In genomic region chr16:15934991-15935390, GRCh38 we compare ENCODE assay signal across 21 cellular contexts. TPM values are rescaled to one million over a fixed set of nuclear protein-coding genes. Genes with fewer than 3 reads are reported as not detected.
DNase-seq lines count a peak whose midpoint lies in the region; ATAC-seq, FAIRE-seq and TF ChIP-seq lines count a peak whose summit lies in the region.
"Had no signal": no experiment of that assay in that cellular context is flagged by ENCODE, and none has a peak within 500 bp of the region (broad histone marks: within the 10 kb centered on the region; RNA-seq: fewer than 3 reads in every experiment).

No MANE protein-coding gene starts in this region.

- H3K9me2 ChIP-seq in HCT116 (ENCODE audit: insufficient read depth): no peaks in the 10 kb centered on the region

- H3K27ac Mint-ChIP-seq in activated CD4-positive, alpha-beta T cell treated with anti-CD3 and anti-CD28 coated beads for 36 hours: no peak overlapping the region
- no peak overlapping the region for H3K27ac Mint-ChIP-seq in type B pancreatic cell
- H3K27ac Mint-ChIP-seq: B cell; CD4-positive, alpha-beta T cell; CD8-positive, alpha-beta T cell had no signal

- no peak for TF ChIP-seq POLR2A in HCT116 (IDR thresholded peaks at IDR 0.05; ENCODE audit: borderline replicate concordance, extremely low read depth, insufficient read depth, insufficient read length)
- TF ChIP-seq POLR2A in K562 (conservative IDR thresholded peaks at IDR 0.05): no peak
- TF ChIP-seq POLR2A in uterus (IDR thresholded peaks at IDR 0.05): no peak

- BruUV-seq in HCT116 (replicated peaks; lab: Mats Ljungman, UMichigan) (no TSS peak), K562 (replicated peaks; lab: Mats Ljungman, UMichigan) (no TSS peak)

- H3K27me3 ChIP-seq in HCT116 (ENCODE audit: insufficient read depth, low read length): no peaks in the 10 kb centered on the region
- no peaks in the 10 kb centered on the region for H3K27me3 ChIP-seq in K562 (ENCODE audit: control insufficient read depth in 2 of 2, insufficient read depth in 2 of 2, low read length in 2 of 2)
- no peaks in the 10 kb centered on the region for H3K27me3 ChIP-seq in uterus
- H3K27me3 ChIP-seq: BLaER1 treated with 17β-estradiol and CSF1 and Interleukin-3, amounts not matched to agents 10 nM and 100 nM had no signal

- no peak overlapping the region for H3K4me2 ChIP-seq in HCT116 (ENCODE audit: low read length)
- no peak overlapping the region for H3K4me2 ChIP-seq in K562 (ENCODE audit: insufficient read depth, low read length)
- H3K4me2 ChIP-seq: BLaER1 treated with 17β-estradiol and CSF1 and Interleukin-3, amounts not matched to agents 10 nM and 100 nM had no signal

- intact Hi-C loops in HCT116 (cut with micrococcal nuclease): no loop called here
- intact Hi-C loops in K562 (cut with micrococcal nuclease): no loop called here
- intact Hi-C loops in activated CD4-positive, alpha-beta T cell treated with anti-CD3 and anti-CD28 coated beads for 36 hours (cut with DNase I, micrococcal nuclease): no loop called here
- intact Hi-C loops in uterus (cut with DNase I; ENCODE audit: low total_unique reads): no loop called here

- no peak for ATAC-seq in HCT116
- no peak for ATAC-seq in K562
- no peak for ATAC-seq in activated CD4-positive, alpha-beta T cell treated with anti-CD3 and anti-CD28 coated beads for 36 hours
- ATAC-seq: CD8-positive, alpha-beta T cell had no signal

- H3K27ac ChIP-seq in HCT116 (ENCODE audit: low read depth, low read length) (no peak overlapping the region), K562 (ENCODE audit: extremely low read depth, low read depth, low read length) (no peak overlapping the region), uterus (no peak overlapping the region)
- H3K27ac ChIP-seq: BLaER1 treated with 17β-estradiol and CSF1 and Interleukin-3, amounts not matched to agents 10 nM and 100 nM; C4-2B had no signal

- H3K79me2 ChIP-seq in HCT116 (ENCODE audit: insufficient read depth, low read length) (no peaks in the 10 kb centered on the region), K562 (ENCODE audit: control insufficient read depth, insufficient read depth, low read length) (no peaks in the 10 kb centered on the region)

- no peak for TF ChIP-seq RAD21 in HCT116 (IDR thresholded peaks at IDR 0.05; ENCODE audit: low read depth)
- TF ChIP-seq RAD21 in K562 (CRISPR knock-in tag; conservative IDR thresholded peaks at IDR 0.05 in 1 of 2, IDR thresholded peaks at IDR 0.05 in 1 of 2): no peak

- POLR2A ChIA-PET in HCT116 (lab: Charles Lee): no interaction called here
- POLR2A ChIA-PET in K562 (lab: Yijun Ruan, JAX): no interaction called here
- POLR2A ChIA-PET in activated CD4-positive, alpha-beta T cell treated with anti-CD3 and anti-CD28 coated beads for 36 hours (lab: Charles Lee): no interaction called here

- peaks cover 2% of the 10 kb centered on the region for H3K27me3 Mint-ChIP-seq in activated CD4-positive, alpha-beta T cell treated with anti-CD3 and anti-CD28 coated beads for 36 hours
- no peaks in the 10 kb centered on the region for H3K27me3 Mint-ChIP-seq in type B pancreatic cell
- H3K27me3 Mint-ChIP-seq: CD4-positive, alpha-beta T cell had no signal

- H3K4me1 ChIP-seq in HCT116 (ENCODE audit: control insufficient read depth in 1 of 2, insufficient read depth in 2 of 2, low read length in 2 of 2): peaks cover 0 to 4% of the 10 kb centered on the region in 2 experiments; a peak in 1 of 4 replicates
- H3K4me1 ChIP-seq in K562 (replicated peaks in 1 of 2; ENCODE audit: control insufficient read depth in 2 of 2, insufficient read depth in 2 of 2, low read length in 2 of 2): peaks cover 1 to 5% of the 10 kb centered on the region in 2 experiments; a peak in 2 of 5 replicates
- H3K4me1 ChIP-seq in uterus: no peaks in the 10 kb centered on the region
- H3K4me1 ChIP-seq: Caco-2 had no signal

- H3K4me1 Mint-ChIP-seq in activated CD4-positive, alpha-beta T cell treated with anti-CD3 and anti-CD28 coated beads for 36 hours: no peaks in the 10 kb centered on the region
- no peaks in the 10 kb centered on the region for H3K4me1 Mint-ChIP-seq in type B pancreatic cell (ENCODE audit: unreplicated experiment)

- no peaks in the 10 kb centered on the region for H3K9me3 Mint-ChIP-seq in activated CD4-positive, alpha-beta T cell treated with anti-CD3 and anti-CD28 coated beads for 36 hours (ENCODE audit: low read depth)
- H3K9me3 Mint-ChIP-seq in type B pancreatic cell: peaks cover 3% of the 10 kb centered on the region
- H3K9me3 Mint-ChIP-seq: CD4-positive, alpha-beta T cell; CD8-positive, alpha-beta T cell had no signal

- RAD21 ChIA-PET in HCT116 (lab: Charles Lee; ENCODE audit: low non-redundant PET in 1 of 2, low total read pairs in 2 of 2, uncharacterized antibody in 2 of 2, unreplicated experiment in 2 of 2): no interaction called here

- peaks cover 6% of the 10 kb centered on the region in 2 experiments; a peak in 2 of 4 replicates for H3K9me3 ChIP-seq in HCT116 (ENCODE audit: control insufficient read depth in 1 of 2, insufficient read depth in 1 of 2, low read depth in 1 of 2, low read length in 2 of 2)
- H3K9me3 ChIP-seq in K562 (replicated peaks; ENCODE audit: control insufficient read depth, insufficient read depth, low read depth, low read length): no peaks in the 10 kb centered on the region
- H3K9me3 ChIP-seq in uterus: no peaks in the 10 kb centered on the region
- H3K9me3 ChIP-seq: Caco-2 had no signal

- H4K20me1 ChIP-seq in HCT116 (ENCODE audit: insufficient read depth): no peaks in the 10 kb centered on the region
- no peaks in the 10 kb centered on the region for H4K20me1 ChIP-seq in K562 (replicated peaks; ENCODE audit: control insufficient read depth, insufficient read depth, low read length)
- H4K20me1 ChIP-seq: BLaER1 treated with 17β-estradiol and CSF1 and Interleukin-3, amounts not matched to agents 10 nM and 100 nM had no signal

- H3K4me3 Mint-ChIP-seq in activated CD4-positive, alpha-beta T cell treated with anti-CD3 and anti-CD28 coated beads for 36 hours: no peak overlapping the region
- no peak overlapping the region for H3K4me3 Mint-ChIP-seq in type B pancreatic cell
- H3K4me3 Mint-ChIP-seq: B cell; CD4-positive, alpha-beta T cell; CD8-positive, alpha-beta T cell had no signal

- H3K9ac ChIP-seq in HCT116 (ENCODE audit: low read length): no peak overlapping the region
- no peak overlapping the region for H3K9ac ChIP-seq in K562 (ENCODE audit: insufficient read depth in 1 of 2, low read depth in 2 of 2, low read length in 2 of 2)
- H3K9ac ChIP-seq: BLaER1 treated with 17β-estradiol and CSF1 and Interleukin-3, amounts not matched to agents 10 nM and 100 nM had no signal

- in situ Hi-C loops in K562 (cut with MboI): no loop called here

- DNase-seq in HCT116 (ENCODE audit: low read depth, low spot score) (no peak), K562 (ENCODE audit: extremely low read depth in 1 of 4, low spot score in 3 of 4) (no peak), uterus (no peak), type B pancreatic cell (ENCODE audit: extremely low spot score, unreplicated experiment) (no peak)
- no peak for DNase-seq in activated CD4-positive, alpha-beta T cell treated with anti-CD3 and anti-CD28 coated beads for 36 hours
- DNase-seq: 8988T; AML-193; Caco-2; Calu3; CD4-positive, alpha-beta T cell; CD8-positive, alpha-beta T cell; DMS79 treated with DMSO at 0.1 percent for 48 hours; GF-D8 had no signal

- TF ChIP-seq CTCF in HCT116 (IDR thresholded peaks at IDR 0.05 in 2 of 3, conservative IDR thresholded peaks at IDR 0.05 in 1 of 3; ENCODE audit: borderline replicate concordance in 1 of 3, insufficient read depth in 1 of 3, low read depth in 2 of 3, low read length in 2 of 3): no peak
- TF ChIP-seq CTCF in K562 (IDR thresholded peaks at IDR 0.05 in 2 of 3, conservative IDR thresholded peaks at IDR 0.05 in 1 of 3; ENCODE audit: insufficient read depth in 2 of 3, low read depth in 1 of 3, low read length in 3 of 3): no peak
- no peak for TF ChIP-seq CTCF in uterus (IDR thresholded peaks at IDR 0.05)
- no peak for TF ChIP-seq CTCF in type B pancreatic cell (conservative IDR thresholded peaks at IDR 0.05)

- no peak for TF ChIP-seq EP300 in K562 (IDR thresholded peaks at IDR 0.05; ENCODE audit: low read length)

- FAIRE-seq in K562 (lab: Jason Lieb, UNC): no peak
- FAIRE-seq: A204.1, D721Med, G401.6, GM12891, GM19239 had no signal

- CTCF ChIA-PET in HCT116 (lab: Charles Lee) (no interaction called here), K562 (lab: Yijun Ruan, JAX; ENCODE audit: low intra/inter-chr PET ratio) (no interaction called here)
- CTCF ChIA-PET in activated CD4-positive, alpha-beta T cell treated with anti-CD3 and anti-CD28 coated beads for 36 hours (lab: Charles Lee): no interaction called here

- H3K4me3 ChIP-seq in HCT116 (replicated peaks in 1 of 2; ENCODE audit: low read depth in 1 of 2, low read length in 2 of 2): no peak overlapping the region
- H3K4me3 ChIP-seq in K562: no peak overlapping the region
- no peak overlapping the region for H3K4me3 ChIP-seq in uterus
- H3K4me3 ChIP-seq: BLaER1 treated with 17β-estradiol and CSF1 and Interleukin-3, amounts not matched to agents 10 nM and 100 nM had no signal

- H3K36me3 Mint-ChIP-seq in activated CD4-positive, alpha-beta T cell treated with anti-CD3 and anti-CD28 coated beads for 36 hours (ENCODE audit: low read depth): no peaks in the 10 kb centered on the region
- H3K36me3 Mint-ChIP-seq in type B pancreatic cell: no peaks in the 10 kb centered on the region
- H3K36me3 Mint-ChIP-seq: CD8-positive, alpha-beta T cell had no signal

- no peaks in the 10 kb centered on the region for H3K9me1 ChIP-seq in K562 (ENCODE audit: control insufficient read depth, insufficient read depth, low read length)

- H2AFZ ChIP-seq in HCT116 (ENCODE audit: low read depth, low read length, poor library complexity, severe bottlenecking) (no peak overlapping the region), K562 (ENCODE audit: low read depth, low read length) (no peak overlapping the region)

- H3K36me3 ChIP-seq in HCT116 (ENCODE audit: control insufficient read depth in 1 of 2, insufficient read depth in 2 of 2, low read length in 2 of 2): no peaks in the 10 kb centered on the region
- no peaks in the 10 kb centered on the region for H3K36me3 ChIP-seq in K562 (ENCODE audit: control insufficient read depth, insufficient read depth, low read length)
- H3K36me3 ChIP-seq in uterus: no peaks in the 10 kb centered on the region
- H3K36me3 ChIP-seq: BLaER1 treated with 17β-estradiol and CSF1 and Interleukin-3, amounts not matched to agents 10 nM and 100 nM had no signal

RNA-seq across cellular contexts. Expression of gene ABCC1, which starts 14.4 kb away (rescaled TPM):
- total RNA-seq in HCT116 (2021; ENCODE audit: unreplicated experiment): 61.9 TPM
- 47.3 and 48.1 TPM in 2 replicates for polyA plus RNA-seq in HCT116 (2012)
- total RNA-seq in K562 (2011; cell fraction: chromatin; rRNA removed; ENCODE audit: low replicate concordance): 141 and 264 TPM in 2 replicates
- total RNA-seq in K562 (2011; cell fraction: nucleolus; rRNA removed): 136 and 143 TPM in 2 replicates
- 122 and 132 TPM in 2 replicates for total RNA-seq in K562 (2011; cell fraction: nucleoplasm; rRNA removed)
- total RNA-seq in K562 (2014; rRNA removed): 12.5 and 15.7 TPM in 2 replicates
- total RNA-seq in K562 (2014; rRNA removed; fragmentation: Illumina TruSeq; extraction: Trizol): 9.5 and 10.0 TPM in 2 replicates
- 7.4 and 8.8 TPM in 2 replicates for total RNA-seq in K562 (2015; rRNA removed; fragmentation: Illumina TruSeq; extraction: Trizol)
- 39.9 and 41.6 TPM in 2 replicates for total RNA-seq in K562 (2021)
- polyA plus RNA-seq in K562 (2011; rRNA removed): 9.9 and 13.8 TPM in 2 replicates
- 13.3 and 15.4 TPM in 2 replicates for polyA plus RNA-seq in K562 (2011; cell fraction: cytosol; rRNA removed)
- polyA plus RNA-seq in K562 (2011; cell fraction: nucleus; rRNA removed): 35.3 and 52.6 TPM in 2 replicates
- 32.3 and 37.8 TPM in 2 replicates for polyA plus RNA-seq in K562 (2012)
- 27.2 and 27.9 TPM in 2 replicates for polyA plus RNA-seq in K562 (2014; fragmentation: Illumina TruSeq; extraction: Trizol)
- polyA plus RNA-seq in K562 (2014; fragmentation: Nextera tagmentation; extraction: Ambion mirVana): 1 to 10 TPM; 3.9 to 4.4 TPM
- polyA plus RNA-seq in K562 (2014; rRNA removed): 14.2 and 15.6 TPM in 2 replicates
- polyA minus RNA-seq in K562 (2011; rRNA and poly(A)+ RNA removed): 35.0 and 39.8 TPM in 2 replicates
- polyA minus RNA-seq in K562 (2011; cell fraction: cytosol; rRNA and poly(A)+ RNA removed): 36.8 and 44.5 TPM in 2 replicates
- polyA minus RNA-seq in K562 (2011; cell fraction: nucleus; rRNA and poly(A)+ RNA removed): 28.7 and 39.2 TPM in 2 replicates
- 10 to 100 TPM; 57.8 to 65.1 TPM for total RNA-seq in activated CD4-positive, alpha-beta T cell treated with anti-CD3 and anti-CD28 coated beads for 36 hours
- 10 to 100 TPM; 12.1 to 39.2 (median 18.6) TPM for total RNA-seq in uterus
- total RNA-seq in type B pancreatic cell (ENCODE audit: low replicate concordance): 38.1 and 53.7 TPM in 2 replicates

RNA-seq across cellular contexts. Expression of gene CEP20, which starts 46.6 kb away (rescaled TPM):
- 67.7 TPM for total RNA-seq in HCT116 (2021; ENCODE audit: unreplicated experiment)
- 29.2 and 36.3 TPM in 2 replicates for polyA plus RNA-seq in HCT116 (2012)
- total RNA-seq in K562 (2011; cell fraction: chromatin; rRNA removed; ENCODE audit: low replicate concordance): 16.8 and 17.6 TPM in 2 replicates
- 6.5 and 8.6 TPM in 2 replicates for total RNA-seq in K562 (2011; cell fraction: nucleolus; rRNA removed)
- total RNA-seq in K562 (2011; cell fraction: nucleoplasm; rRNA removed): 16.4 and 23.5 TPM in 2 replicates
- 41.3 and 44.9 TPM in 2 replicates for total RNA-seq in K562 (2014; rRNA removed)
- total RNA-seq in K562 (2014; rRNA removed; fragmentation: Illumina TruSeq; extraction: Trizol): 102 and 119 TPM in 2 replicates
- total RNA-seq in K562 (2015; rRNA removed; fragmentation: Illumina TruSeq; extraction: Trizol): 91.8 and 104 TPM in 2 replicates
- total RNA-seq in K562 (2021): 61.2 and 74.2 TPM in 2 replicates
- polyA plus RNA-seq in K562 (2011; rRNA removed): 117 and 119 TPM in 2 replicates
- polyA plus RNA-seq in K562 (2011; cell fraction: cytosol; rRNA removed): 15.8 and 39.6 TPM in 2 replicates
- 12.5 and 15.1 TPM in 2 replicates for polyA plus RNA-seq in K562 (2011; cell fraction: nucleus; rRNA removed)
- polyA plus RNA-seq in K562 (2012): 63.4 and 74.9 TPM in 2 replicates
- polyA plus RNA-seq in K562 (2014; fragmentation: Illumina TruSeq; extraction: Trizol): 93.3 and 113 TPM in 2 replicates
- polyA plus RNA-seq in K562 (2014; fragmentation: Nextera tagmentation; extraction: Ambion mirVana): 100 to 1,000 TPM; 107 to 150 TPM
- 66.4 and 70.1 TPM in 2 replicates for polyA plus RNA-seq in K562 (2014; rRNA removed)
- 62.0 and 96.6 TPM in 2 replicates for polyA minus RNA-seq in K562 (2011; rRNA and poly(A)+ RNA removed)
- polyA minus RNA-seq in K562 (2011; cell fraction: cytosol; rRNA and poly(A)+ RNA removed): 27.4 and 29.0 TPM in 2 replicates
- polyA minus RNA-seq in K562 (2011; cell fraction: nucleus; rRNA and poly(A)+ RNA removed): 5.4 and 10.9 TPM in 2 replicates
- 10 to 100 TPM; 39.3 to 51.0 TPM for total RNA-seq in activated CD4-positive, alpha-beta T cell treated with anti-CD3 and anti-CD28 coated beads for 36 hours
- 100 to 1,000 TPM in 1 of 4 donors, 10 to 100 TPM in 3; 13.8 to 101 (median 47.9) TPM for total RNA-seq in uterus
- 21.1 and 25.4 TPM in 2 replicates for total RNA-seq in type B pancreatic cell (ENCODE audit: low replicate concordance)

Comparison
In these comparisons a context has a peak if more than half of its experiments do, and no peak if none do; other contexts are left out.
1. Of the 22 proteins assayed by ChIP-seq in both K562 and HCT116: peak only in K562: none; only in HCT116: CBX3; in both: none; in neither: 21.